ENCODE assay signal across 10 cellular contexts in the genomic region with DNA sequence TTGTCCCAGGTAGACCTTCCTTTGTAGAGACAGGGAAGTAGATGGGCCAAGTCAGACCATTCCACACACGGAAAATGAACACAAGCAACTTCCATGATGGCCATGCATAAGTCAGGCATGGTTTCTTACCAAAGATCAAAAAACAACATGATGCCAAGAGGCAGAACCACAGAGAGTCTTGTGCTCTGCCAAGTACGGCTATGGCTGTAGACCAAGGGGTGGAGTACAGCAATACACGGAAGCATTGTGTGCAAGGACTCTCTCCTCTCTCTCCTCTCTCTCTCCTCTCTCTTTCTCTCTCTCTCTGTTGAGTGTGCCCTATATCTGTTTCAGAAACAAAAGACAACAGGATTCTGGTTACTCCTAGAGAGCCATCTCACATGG.
"Had no signal": no experiment of that assay in that cellular context is flagged by ENCODE, and none has a peak within 500 bp of the region (broad histone marks: within the 10 kb centered on the region; RNA-seq: fewer than 3 reads in every experiment).

No MANE protein-coding gene starts in this region.

- H3K4me3 ChIP-seq: ascending aorta, esophagus muscularis mucosa, heart left ventricle, mucosa of descending colon, sigmoid colon, stomach had no signal

- ATAC-seq: heart left ventricle, mucosa of descending colon had no signal

- H3K27me3 ChIP-seq: ascending aorta, sigmoid colon had no signal

- H3K4me3 Mint-ChIP-seq: nephron progenitor cell had no signal

- H3K36me3 ChIP-seq: ascending aorta, esophagus muscularis mucosa, heart left ventricle, sigmoid colon, stomach had no signal

- H3K27ac ChIP-seq: ascending aorta, esophagus muscularis mucosa, heart left ventricle, sigmoid colon, stomach had no signal

- H3K9me3 ChIP-seq: ascending aorta, esophagus muscularis mucosa, heart left ventricle, mucosa of descending colon, sigmoid colon had no signal

- DNase-seq: activated CD4-positive, alpha-beta T cell treated with anti-CD3 and anti-CD28 coated beads, Interleukin-2, amount 50 U/mL, for 48 hours; heart left ventricle; mammary epithelial cell; mucosa of descending colon; nephron progenitor cell; sigmoid colon; stomach; T-helper 2 cell had no signal
